In the genomic region with DNA sequence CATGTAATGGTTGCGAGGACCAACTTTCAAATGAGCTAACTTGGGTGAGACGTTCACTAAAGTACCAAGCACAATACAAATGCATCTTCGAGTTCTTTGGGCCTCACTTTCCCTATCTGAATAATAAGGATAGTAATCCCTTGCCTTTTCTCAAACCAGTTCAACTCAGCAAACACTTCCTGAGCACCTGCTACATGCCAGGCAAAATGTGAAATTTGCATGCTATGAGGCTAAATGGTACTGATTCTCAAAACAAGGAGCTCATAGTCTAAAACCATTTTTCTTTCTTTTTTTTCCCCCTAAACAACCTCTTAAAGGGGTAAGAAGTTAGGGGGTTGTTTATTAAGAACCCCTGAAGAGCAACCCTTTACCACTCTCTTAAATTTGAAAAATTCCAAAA, we compare ENCODE assay signal across 16 cellular contexts.
DNase-seq lines count a peak whose midpoint lies in the region; FAIRE-seq and TF ChIP-seq lines count a peak whose summit lies in the region.
"Had no signal": no experiment of that assay in that cellular context is flagged by ENCODE, and none has a peak within 500 bp of the region (broad histone marks: within the 10 kb centered on the region; RNA-seq: fewer than 3 reads in every experiment).

No MANE protein-coding gene starts in this region.

- TF ChIP-seq CTCF in GM12865 (IDR thresholded peaks at IDR 0.05; ENCODE audit: insufficient read depth, low read depth, low read length, missing control alignments) (no peak), osteocyte (IDR thresholded peaks at IDR 0.05) (no peak), progenitor cell of endocrine pancreas (IDR thresholded peaks at IDR 0.05; ENCODE audit: unreplicated experiment) (no peak), type B pancreatic cell (conservative IDR thresholded peaks at IDR 0.05) (no peak)

- H3K27ac Mint-ChIP-seq in osteocyte (ENCODE audit: unreplicated experiment) = peak overlapping the region; percentile 73
- no peak overlapping the region for H3K27ac Mint-ChIP-seq in progenitor cell of endocrine pancreas
- no peak overlapping the region for H3K27ac Mint-ChIP-seq in type B pancreatic cell
- H3K27ac Mint-ChIP-seq: CD4-positive, CD25-positive, alpha-beta regulatory T cell; HFFc6 had no signal

- H3K4me3 Mint-ChIP-seq in osteocyte (ENCODE audit: unreplicated experiment) = no peak overlapping the region
- no peak overlapping the region for H3K4me3 Mint-ChIP-seq in progenitor cell of endocrine pancreas (ENCODE audit: low read depth)
- H3K4me3 Mint-ChIP-seq in type B pancreatic cell = no peak overlapping the region
- H3K4me3 Mint-ChIP-seq: CD4-positive, CD25-positive, alpha-beta regulatory T cell; HFFc6 had no signal

- DNase-seq in GM12865 (ENCODE audit: low read depth) (peak; percentile 6), GM19239 (ENCODE audit: insufficient read length, low spot score) (no peak), NCI-H526 treated with DMSO at 0.1 percent for 48 hours (lab: John Stamatoyannopoulos, UW) (peak; percentile 49), osteocyte (ENCODE audit: extremely low spot score, unreplicated experiment) (no peak), SIG-M5 treated with dmso at 0.1 percent for 504 hours (lab: John Stamatoyannopoulos, UW; ENCODE audit: unreplicated experiment) (no peak), progenitor cell of endocrine pancreas (ENCODE audit: low spot score, unreplicated experiment) (no peak), type B pancreatic cell (ENCODE audit: extremely low spot score, unreplicated experiment) (no peak)
- DNase-seq: CD4-positive, CD25-positive, alpha-beta regulatory T cell; H7; HFFc6; MV-4-11; NCI-H1417 treated with DMSO at 0.1 percent for 48 hours; NCI-H187; NCI-H446 treated with DMSO at 0.1 percent for 48 hours; NCI-H774; Right ventricle myocardium superior had no signal

- FAIRE-seq in GM19239 (lab: Jason Lieb, UNC) = peak; percentile 26

- H3K27me3 Mint-ChIP-seq in osteocyte (ENCODE audit: unreplicated experiment) = no peaks in the 10 kb centered on the region
- no peaks in the 10 kb centered on the region for H3K27me3 Mint-ChIP-seq in progenitor cell of endocrine pancreas
- no peaks in the 10 kb centered on the region for H3K27me3 Mint-ChIP-seq in type B pancreatic cell
- H3K27me3 Mint-ChIP-seq: CD4-positive, CD25-positive, alpha-beta regulatory T cell had no signal

- H3K36me3 Mint-ChIP-seq in osteocyte (ENCODE audit: unreplicated experiment) (peaks cover 10% of the 10 kb centered on the region), progenitor cell of endocrine pancreas (ENCODE audit: insufficient read depth) (peaks cover 18% of the 10 kb centered on the region), type B pancreatic cell (peaks cover 24% of the 10 kb centered on the region)

- H3K9me3 Mint-ChIP-seq in osteocyte (ENCODE audit: unreplicated experiment) = peaks cover 10% of the 10 kb centered on the region
- H3K9me3 Mint-ChIP-seq in progenitor cell of endocrine pancreas (ENCODE audit: low read depth) = no peaks in the 10 kb centered on the region
- H3K9me3 Mint-ChIP-seq in type B pancreatic cell = peaks cover 7% of the 10 kb centered on the region
- H3K9me3 Mint-ChIP-seq: CD4-positive, CD25-positive, alpha-beta regulatory T cell; HFFc6 had no signal

- H3K4me3 ChIP-seq in GM12865 (ENCODE audit: low read depth, low read length) = no peak overlapping the region

- H3K4me1 Mint-ChIP-seq in osteocyte (ENCODE audit: unreplicated experiment) (peaks cover 36% of the 10 kb centered on the region), progenitor cell of endocrine pancreas (ENCODE audit: low read depth) (no peaks in the 10 kb centered on the region), type B pancreatic cell (ENCODE audit: unreplicated experiment) (peaks cover 6% of the 10 kb centered on the region)
- H3K4me1 Mint-ChIP-seq: CD4-positive, CD25-positive, alpha-beta regulatory T cell had no signal

Comparison
In these comparisons a context has a peak if more than half of its experiments do, and no peak if none do; other contexts are left out.
1. DNase-seq: peak in GM12865 (single experiment) and NCI-H526 treated with DMSO at 0.1 percent for 48 hours (single experiment); none in GM19239 (single experiment), osteocyte (single experiment), SIG-M5 treated with dmso at 0.1 percent for 504 hours (single experiment), progenitor cell of endocrine pancreas (single experiment) and type B pancreatic cell (single experiment).